Comparison of ENCODE assay signal across 11 cellular contexts in the genomic region with DNA sequence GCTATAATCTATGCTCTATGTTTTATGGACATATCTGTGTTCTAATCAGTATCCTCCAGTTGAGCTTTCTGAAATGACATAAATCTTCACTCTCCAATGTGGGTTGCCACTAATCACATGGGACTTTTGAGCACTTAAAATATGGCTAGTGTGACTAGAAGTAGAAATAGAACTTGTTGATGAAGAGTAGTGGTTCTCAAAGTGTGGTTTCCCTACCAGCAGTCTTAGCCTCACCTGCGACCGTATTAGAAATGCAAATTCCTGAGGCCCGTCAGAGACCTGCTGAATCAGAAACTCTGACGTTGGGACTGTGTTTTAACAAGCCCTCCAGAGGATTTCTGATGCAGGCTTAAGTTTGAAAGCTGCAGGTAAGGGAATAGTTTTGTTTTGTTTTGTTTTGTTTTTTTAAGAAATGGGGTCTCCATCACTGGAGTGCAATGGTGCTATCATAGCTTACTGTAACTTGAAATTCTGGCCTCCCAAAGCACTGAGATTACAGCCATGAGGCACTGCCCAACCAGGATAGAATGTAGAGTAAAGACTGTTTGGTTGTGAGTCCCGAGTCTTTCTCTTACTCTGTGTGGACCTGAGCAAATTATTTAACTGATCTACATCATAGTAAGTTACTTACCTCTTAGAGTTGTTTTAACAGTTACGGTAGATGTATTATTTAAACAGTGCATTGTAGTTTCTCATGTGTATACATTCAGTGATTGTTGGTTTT. TPM values are rescaled to one million over a fixed set of nuclear protein-coding genes. Genes with fewer than 3 reads are reported as not detected.
DNase-seq lines count a peak whose midpoint lies in the region; ATAC-seq, FAIRE-seq and TF ChIP-seq lines count a peak whose summit lies in the region.
"Had no signal": no experiment of that assay in that cellular context is flagged by ENCODE, and none has a peak within 500 bp of the region (broad histone marks: within the 10 kb centered on the region; RNA-seq: fewer than 3 reads in every experiment).

No MANE protein-coding gene starts in this region.

- peaks cover 14 to 33% (median 31%) of the 10 kb centered on the region in 3 donors for H3K36me3 Mint-ChIP-seq in immature natural killer cell

- FAIRE-seq in GM12891 (lab: Jason Lieb, UNC): peak; percentile 35

- no peak for TF ChIP-seq POLR2A in GM12891 (IDR thresholded peaks at IDR 0.05; ENCODE audit: low read depth, low read length)

- no peak for DNase-seq in GM12891 (ENCODE audit: insufficient read length, low spot score)
- DNase-seq in NCI-H446 treated with DMSO at 0.1 percent for 48 hours (lab: John Stamatoyannopoulos, UW): no peak
- DNase-seq in immature natural killer cell: no peak
- DNase-seq in activated gamma-delta T cell treated with Interleukin-2 at 50 U/mL for 16 hours: no peak
- no peak for DNase-seq in ascending aorta (ENCODE audit: low spot score in 2 of 2)
- DNase-seq: EL, NCI-H1092 treated with DMSO at 0.1 percent for 48 hours had no signal

- no peaks in the 10 kb centered on the region for H3K9me3 Mint-ChIP-seq in immature natural killer cell

- no peaks in the 10 kb centered on the region for H3K27me3 ChIP-seq in ascending aorta

- H3K9me3 ChIP-seq in ascending aorta: no peaks in the 10 kb centered on the region

- no peak overlapping the region for H3K27ac Mint-ChIP-seq in immature natural killer cell
- H3K27ac Mint-ChIP-seq: nephron had no signal

- peaks cover 0 to 8% of the 10 kb centered on the region in 2 donors for H3K4me1 Mint-ChIP-seq in immature natural killer cell
- H3K4me1 Mint-ChIP-seq: nephron had no signal

- no peak for TF ChIP-seq CTCF in ascending aorta (IDR thresholded peaks at IDR 0.05)

- ATAC-seq in GM19455 (IDR thresholded peaks at IDR 0.05; ENCODE audit: unreplicated experiment) (peak; percentile 99), HG02852 (IDR thresholded peaks at IDR 0.05; ENCODE audit: unreplicated experiment) (peak; percentile 99), HG03520 (IDR thresholded peaks at IDR 0.05; ENCODE audit: unreplicated experiment) (peak; percentile 93)

- no peak overlapping the region for H3K4me3 ChIP-seq in ascending aorta

- peaks cover 27 to 65% of the 10 kb centered on the region in 2 donors for H3K36me3 ChIP-seq in ascending aorta

- no peak overlapping the region for H3K4me3 Mint-ChIP-seq in immature natural killer cell
- H3K4me3 Mint-ChIP-seq: nephron had no signal

- H3K4me1 ChIP-seq in ascending aorta: no peaks in the 10 kb centered on the region

- H3K27ac ChIP-seq in ascending aorta: no peak overlapping the region

- intact Hi-C loops in ascending aorta (cut with DNase I): no loop called here

- H3K27me3 Mint-ChIP-seq in immature natural killer cell (ENCODE audit: low read depth in 3 of 3): no peaks in the 10 kb centered on the region

TF ChIP-seq in GM12891, 5 proteins besides CTCF, POLR2A, EP300 and RAD21:
- TF ChIP-seq SPI1 (IDR thresholded peaks at IDR 0.05; ENCODE audit: low read depth, low read length) (no peak), POU2F2 (IDR thresholded peaks at IDR 0.05; ENCODE audit: low read depth, low read length) (peak; percentile 80)

RNA-seq across cellular contexts. Expression of a gene that starts 21.7 kb away (rescaled TPM):
- 14.3 TPM for polyA plus RNA-seq in GM12891 (2012; ENCODE audit: low read depth, missing spikeins)
- 10 to 100 TPM; 12.6 to 21.2 (median 17.5) TPM for polyA plus RNA-seq in immature natural killer cell
- total RNA-seq in ascending aorta: 2.8 TPM

RNA-seq across cellular contexts. Expression of a gene that starts 24.1 kb away (rescaled TPM):
- 14.8 TPM for polyA plus RNA-seq in GM12891 (2012; ENCODE audit: low read depth, missing spikeins)
- 100 to 1,000 TPM; 105 to 151 (median 149) TPM for polyA plus RNA-seq in immature natural killer cell
- 56.2 TPM for total RNA-seq in ascending aorta

RNA-seq across cellular contexts. Expression of a gene that starts 24.4 kb away (rescaled TPM):
- 42.7 TPM for polyA plus RNA-seq in GM12891 (2012; ENCODE audit: low read depth, missing spikeins)
- polyA plus RNA-seq in immature natural killer cell: 100 to 1,000 TPM in 2 of 3 donors, 10 to 100 TPM in 1; 95.6 to 149 (median 111) TPM
- total RNA-seq in ascending aorta: 4.2 TPM

RNA-seq across cellular contexts. Expression of a gene that starts 38.3 kb away (rescaled TPM):
- 13.9 TPM for polyA plus RNA-seq in GM12891 (2012; ENCODE audit: low read depth, missing spikeins)
- polyA plus RNA-seq in immature natural killer cell: 100 to 1,000 TPM in 1 of 3 donors, 10 to 100 TPM in 2; 64.6 to 107 (median 67.7) TPM
- 26.5 TPM for total RNA-seq in ascending aorta
